In the genomic region with DNA sequence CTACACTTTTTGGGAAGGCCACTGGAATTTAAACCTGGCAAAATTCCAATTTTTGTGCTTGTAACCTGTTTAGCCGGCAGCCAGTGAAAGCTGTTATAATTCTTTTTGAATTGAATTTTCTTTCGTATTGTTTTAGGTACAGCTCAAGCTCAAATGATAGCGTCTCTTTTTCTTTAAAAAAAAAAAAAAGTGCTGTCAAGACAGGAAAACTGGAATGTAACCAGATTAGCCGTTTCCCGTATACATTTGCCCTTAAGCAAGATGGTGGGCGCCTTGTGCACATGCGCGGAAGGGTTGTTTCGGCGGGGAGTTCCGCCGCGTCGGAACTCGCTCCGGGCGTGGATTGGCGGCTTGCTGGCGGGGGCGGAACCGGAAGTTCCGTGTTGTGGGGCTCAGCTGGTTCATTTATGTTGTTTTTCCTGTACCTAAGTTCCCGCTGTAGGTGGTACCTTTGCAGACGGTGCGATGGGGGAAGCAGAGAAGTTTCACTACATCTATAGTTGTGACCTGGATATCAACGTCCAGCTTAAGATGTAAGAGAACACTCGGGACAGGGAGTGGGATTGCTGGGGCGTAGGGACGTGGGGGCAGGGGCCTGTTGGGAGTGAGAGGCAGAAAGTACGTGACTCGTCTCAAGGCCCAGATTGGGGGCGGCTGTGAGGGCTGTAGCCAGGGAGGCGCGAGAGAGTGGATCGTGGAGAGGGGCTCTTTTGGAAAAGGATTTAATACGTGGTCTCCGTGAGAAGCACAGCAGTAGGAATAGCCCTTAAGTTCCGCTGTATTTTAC, we compare ENCODE assay signal across 8 cellular contexts. TPM values are rescaled to one million over a fixed set of nuclear protein-coding genes. Genes with fewer than 3 reads are reported as not detected.
DNase-seq lines count a peak whose midpoint lies in the region; ATAC-seq and TF ChIP-seq lines count a peak whose summit lies in the region.

TSS of gene PIK3C3 (plus strand) at position 408 of the 787 bp plus-strand sequence. CDS start at position 466, 58 bp downstream.

- POLR2A ChIA-PET in activated naive CD8-positive, alpha-beta T cell treated with anti-CD3 and anti-CD28 coated beads, Interleukin-2, amount 10 ng/mL, durations not matched to agents 7 days and 5 days (lab: Charles Lee) = interaction anchor here (1.2 to 1.4 kb wide), 4 partner anchors 11 to 28 kb away, joined by 3 to 6 read pairs (median 4); no protein-coding TSS in a partner anchor

- peak within 1 kb of the TSS; percentile 73 for H3K9ac ChIP-seq in SU-DHL-6 (ENCODE audit: low read length)

- H3K9me3 Mint-ChIP-seq in activated naive CD8-positive, alpha-beta T cell treated with anti-CD3 and anti-CD28 coated beads, Interleukin-2, amount 10 ng/mL, durations not matched to agents 7 days and 5 days = no peaks in the 10 kb centered on the region
- no peaks in the 10 kb centered on the region for H3K9me3 Mint-ChIP-seq in osteocyte (ENCODE audit: unreplicated experiment)

- peak within 1 kb of the TSS; percentile 100 for H3K4me3 Mint-ChIP-seq in activated naive CD8-positive, alpha-beta T cell treated with anti-CD3 and anti-CD28 coated beads, Interleukin-2, amount 10 ng/mL, durations not matched to agents 7 days and 5 days
- peak within 1 kb of the TSS; percentile 99 for H3K4me3 Mint-ChIP-seq in osteocyte (ENCODE audit: unreplicated experiment)

- H3K27ac ChIP-seq in SU-DHL-6 (ENCODE audit: low read depth, low read length) = no peak within 1 kb of the TSS; the same call in 1 of the 2 replicates
- H3K27ac ChIP-seq in thymus (ENCODE audit: low read depth) = peak within 1 kb of the TSS; percentile 67

- peaks cover 3% of the 10 kb centered on the region for H3K4me1 ChIP-seq in thymus (ENCODE audit: control insufficient read depth, insufficient read depth, low read length)

- H3K79me2 ChIP-seq in SU-DHL-6 (ENCODE audit: insufficient read depth, low read length) = peaks cover 41% of the 10 kb centered on the region

- no peaks in the 10 kb centered on the region for H4K20me1 ChIP-seq in SU-DHL-6 (ENCODE audit: low read depth, low read length)

- WGBS in thymus = under 1% methylated on average over 38 of the region's 38 CpGs

- peaks cover 18% of the 10 kb centered on the region; the same call in 1 of the 2 replicates for H3K36me3 ChIP-seq in SU-DHL-6 (ENCODE audit: low read length)
- H3K36me3 ChIP-seq in thymus (ENCODE audit: control insufficient read depth, insufficient read depth) = peaks cover 4% of the 10 kb centered on the region

- H3K36me3 Mint-ChIP-seq in activated naive CD8-positive, alpha-beta T cell treated with anti-CD3 and anti-CD28 coated beads, Interleukin-2, amount 10 ng/mL, durations not matched to agents 7 days and 5 days = peaks cover 16% of the 10 kb centered on the region
- peaks cover 12% of the 10 kb centered on the region for H3K36me3 Mint-ChIP-seq in osteocyte (ENCODE audit: unreplicated experiment)

- H3K27me3 Mint-ChIP-seq in activated naive CD8-positive, alpha-beta T cell treated with anti-CD3 and anti-CD28 coated beads, Interleukin-2, amount 10 ng/mL, durations not matched to agents 7 days and 5 days = peaks cover 2% of the 10 kb centered on the region
- H3K27me3 Mint-ChIP-seq in osteocyte (ENCODE audit: unreplicated experiment) = peaks cover 6% of the 10 kb centered on the region

- intact Hi-C loops in head of caudate nucleus (cut with DNase I) = no loop called here

- DNase-seq in NCI-H128 (lab: John Stamatoyannopoulos, UW; ENCODE audit: unreplicated experiment) (peak; percentile 96), head of caudate nucleus (peak; percentile 82 to 98 (median 94)), osteocyte (ENCODE audit: extremely low spot score, unreplicated experiment) (peak; percentile 98)
- DNase-seq in activated naive CD8-positive, alpha-beta T cell treated with anti-CD3 and anti-CD28 coated beads, Interleukin-2, amount 10 ng/mL, durations not matched to agents 7 days and 5 days = peak; percentile 93

- H3K4me2 ChIP-seq in SU-DHL-6 (ENCODE audit: low read depth, low read length, poor library complexity, severe bottlenecking) = peak within 1 kb of the TSS; percentile 76

- peak; percentile 28 for TF ChIP-seq POLR2A in GM10847 (IDR thresholded peaks at IDR 0.05; ENCODE audit: extremely low read depth, insufficient read length)

- H2AFZ ChIP-seq in SU-DHL-6 (ENCODE audit: low read depth, low read length, severe bottlenecking) = peak within 1 kb of the TSS; percentile 100

- H3K9me2 ChIP-seq in SU-DHL-6 (replicated peaks; ENCODE audit: insufficient read depth, low read length) = no peaks in the 10 kb centered on the region

- no peaks in the 10 kb centered on the region for H3K9me3 ChIP-seq in SU-DHL-6 (ENCODE audit: insufficient read depth, low read length)
- no peaks in the 10 kb centered on the region for H3K9me3 ChIP-seq in thymus (ENCODE audit: control insufficient read depth)

- ATAC-seq in HG02678 (IDR thresholded peaks at IDR 0.05; ENCODE audit: unreplicated experiment) = peak; percentile 99
- peak; percentile 98 for ATAC-seq in activated naive CD8-positive, alpha-beta T cell treated with anti-CD3 and anti-CD28 coated beads, Interleukin-2, amount 10 ng/mL, durations not matched to agents 7 days and 5 days (ENCODE audit: low read depth)

- H3F3A ChIP-seq in SU-DHL-6 (ENCODE audit: insufficient read depth) = no peaks in the 10 kb centered on the region

- H3K27me3 ChIP-seq in SU-DHL-6 (ENCODE audit: low read length) (no peaks in the 10 kb centered on the region), thymus (ENCODE audit: control insufficient read depth, insufficient read depth) (no peaks in the 10 kb centered on the region)

- H3K4me3 ChIP-seq in SU-DHL-6 (ENCODE audit: insufficient read depth, low read length, poor library complexity, severe bottlenecking) = peak within 1 kb of the TSS; percentile 93
- peak within 1 kb of the TSS; percentile 67 for H3K4me3 ChIP-seq in thymus (ENCODE audit: low read length)

- H3K27ac Mint-ChIP-seq in activated naive CD8-positive, alpha-beta T cell treated with anti-CD3 and anti-CD28 coated beads, Interleukin-2, amount 10 ng/mL, durations not matched to agents 7 days and 5 days = peak within 1 kb of the TSS; percentile 99
- peak within 1 kb of the TSS; percentile 99 for H3K27ac Mint-ChIP-seq in osteocyte (ENCODE audit: unreplicated experiment)

- H3K4me1 Mint-ChIP-seq in activated naive CD8-positive, alpha-beta T cell treated with anti-CD3 and anti-CD28 coated beads, Interleukin-2, amount 10 ng/mL, durations not matched to agents 7 days and 5 days = peaks cover 21% of the 10 kb centered on the region
- H3K4me1 Mint-ChIP-seq in osteocyte (ENCODE audit: unreplicated experiment) = peaks cover 24% of the 10 kb centered on the region

- TF ChIP-seq CTCF in SU-DHL-6 (IDR thresholded peaks at IDR 0.05; ENCODE audit: insufficient read depth, low read length, poor library complexity, severe bottlenecking) (no peak), osteocyte (IDR thresholded peaks at IDR 0.05) (no peak)

RNA-seq across cellular contexts. Expression of gene PIK3C3, which starts in this region (rescaled TPM):
- total RNA-seq in activated naive CD8-positive, alpha-beta T cell treated with anti-CD3 and anti-CD28 coated beads, Interleukin-2, amount 10 ng/mL, durations not matched to agents 7 days and 5 days = 10 to 100 TPM; 51.7 to 65.8 TPM
- total RNA-seq in osteocyte = 66.4 and 75.1 TPM in 2 replicates
- 58.0 TPM for polyA plus RNA-seq in thymus
